In genomic region chr20:3402453-3402852, GRCh38 we compare ENCODE assay signal across 1 cellular context.
A peak's percentile ranks its signal among the peaks of the same experiment; 100 is the strongest.
TF ChIP-seq lines count a peak whose summit lies in the region.

No MANE protein-coding gene starts in this region.

TF ChIP-seq in HepG2, 621 proteins besides CTCF, POLR2A, EP300 and RAD21 (continued from another document):
- TF ChIP-seq ZNF704 (CRISPR knock-in tag; IDR thresholded peaks at IDR 0.05; ENCODE audit: borderline replicate concordance): no peak
- no peak for TF ChIP-seq ZNF12 (CRISPR knock-in tag; IDR thresholded peaks at IDR 0.05)
- TF ChIP-seq ZNF770 (CRISPR knock-in tag; IDR thresholded peaks at IDR 0.05): peak; percentile 56; the same call in 1 of the 2 replicates
- TF ChIP-seq ZNF121 (CRISPR knock-in tag; IDR thresholded peaks at IDR 0.05): peak; percentile 82
- peak; percentile 49 for TF ChIP-seq HNRNPK (IDR thresholded peaks at IDR 0.05; ENCODE audit: low read depth, low read length, poor library complexity, severe bottlenecking)
- no peak for TF ChIP-seq CEBPG (CRISPR knock-in tag; IDR thresholded peaks at IDR 0.05)
